In the genomic region with DNA sequence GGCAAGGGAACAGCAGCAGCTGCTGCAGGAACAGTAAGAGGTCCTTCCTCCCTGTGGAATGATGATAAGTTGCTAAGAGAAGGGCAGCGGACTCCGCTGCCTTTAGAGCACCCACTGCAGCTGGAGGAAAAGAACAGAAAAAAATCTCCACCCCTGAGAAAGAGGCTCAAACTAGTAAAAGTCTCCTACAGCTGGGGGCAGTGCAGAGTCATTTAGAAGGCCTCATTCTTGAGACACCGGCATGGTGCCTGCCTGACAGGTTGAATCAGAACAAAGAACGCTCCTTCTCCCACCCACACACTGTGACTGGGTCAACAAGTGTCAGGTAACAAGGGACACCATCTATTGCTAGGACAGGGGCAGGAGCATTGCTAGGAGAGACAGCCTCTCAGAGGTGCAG, we compare ENCODE assay signal across 9 cellular contexts.
DNase-seq lines count a peak whose midpoint lies in the region; ATAC-seq and TF ChIP-seq lines count a peak whose summit lies in the region.
"Had no signal": no experiment of that assay in that cellular context is flagged by ENCODE, and none has a peak within 500 bp of the region (broad histone marks: within the 10 kb centered on the region; RNA-seq: fewer than 3 reads in every experiment).

No MANE protein-coding gene starts in this region.

- no peaks in the 10 kb centered on the region for H3K36me3 ChIP-seq in upper lobe of right lung

- TF ChIP-seq CTCF in fibroblast of the aortic adventitia (IDR thresholded peaks at IDR 0.05; ENCODE audit: insufficient read depth, low read length) = peak; percentile 26
- TF ChIP-seq CTCF in upper lobe of right lung (IDR thresholded peaks at IDR 0.05) = no peak

- ATAC-seq in upper lobe of right lung (peak; percentile 67), HG02798 (IDR thresholded peaks at IDR 0.05; ENCODE audit: poor library complexity, unreplicated experiment) (no peak)
- ATAC-seq: Panc1 had no signal

- peaks cover 4% of the 10 kb centered on the region for H3K4me1 ChIP-seq in upper lobe of right lung

- no peaks in the 10 kb centered on the region for H3K9me3 ChIP-seq in upper lobe of right lung

- no peak overlapping the region for H3K27ac ChIP-seq in upper lobe of right lung

- intact Hi-C loops in upper lobe of right lung (cut with DNase I) = no loop called here

- peak; percentile 14 for DNase-seq in stimulated activated CD4-positive, alpha-beta T cell treated with anti-CD3 and anti-CD28 coated beads, Interleukin-15, amount 100 ng/mL, for 24 hours
- no peak for DNase-seq in stimulated activated CD4-positive, alpha-beta T cell treated with anti-CD3 and anti-CD28 coated beads, Interleukin-2, amount 100 ng/mL, for 24 hours
- DNase-seq in NCI-H526 treated with DMSO at 0.1 percent for 48 hours (lab: John Stamatoyannopoulos, UW) = peak; percentile 9
- no peak for DNase-seq in fibroblast of the aortic adventitia (ENCODE audit: low read depth)
- DNase-seq in upper lobe of right lung = no peak
- DNase-seq in ureter (ENCODE audit: low spot score) = no peak
- DNase-seq in activated naive CD4-positive, alpha-beta T cell treated with Interleukin-2 at 50 U/mL for 16 hours = no peak

- H3K4me3 ChIP-seq in fibroblast of the aortic adventitia (ENCODE audit: low read depth, low read length) (no peak overlapping the region), upper lobe of right lung (no peak overlapping the region)

- peaks cover 5% of the 10 kb centered on the region for H3K27me3 ChIP-seq in upper lobe of right lung

Comparison
In these comparisons a context has a peak if more than half of its experiments do, and no peak if none do; other contexts are left out.
1. DNase-seq: peak in stimulated activated CD4-positive, alpha-beta T cell treated with anti-CD3 and anti-CD28 coated beads, Interleukin-15, amount 100 ng/mL, for 24 hours (single experiment) and NCI-H526 treated with DMSO at 0.1 percent for 48 hours (single experiment); none in stimulated activated CD4-positive, alpha-beta T cell treated with anti-CD3 and anti-CD28 coated beads, Interleukin-2, amount 100 ng/mL, for 24 hours (0 of 2), fibroblast of the aortic adventitia (single experiment), upper lobe of right lung (single experiment), ureter (single experiment) and activated naive CD4-positive, alpha-beta T cell treated with Interleukin-2 at 50 U/mL for 16 hours (single experiment).